In genomic region chrX:3743821-3744439, GRCh38 we compare ENCODE assay signal across 11 cellular contexts. TPM values are rescaled to one million over a fixed set of nuclear protein-coding genes. Genes with fewer than 3 reads are reported as not detected.
DNase-seq lines count a peak whose midpoint lies in the region; FAIRE-seq lines count a peak whose summit lies in the region.
"Had no signal": no experiment of that assay in that cellular context is flagged by ENCODE, and none has a peak within 500 bp of the region (broad histone marks: within the 10 kb centered on the region; RNA-seq: fewer than 3 reads in every experiment).

No MANE protein-coding gene starts in this region.

- intact Hi-C loops in activated CD4-positive, alpha-beta memory T cell treated with anti-CD3 and anti-CD28 coated beads for 36 hours (cut with micrococcal nuclease) = loop anchor here (2.0 kb wide), 1 partner anchor 71 kb away; no protein-coding TSS in a partner anchor

- CTCF ChIA-PET in activated CD4-positive, alpha-beta memory T cell treated with anti-CD3 and anti-CD28 coated beads for 36 hours (lab: Charles Lee) = no interaction called here

- H3K9me3 Mint-ChIP-seq in activated CD4-positive, alpha-beta memory T cell treated with anti-CD3 and anti-CD28 coated beads for 36 hours = peaks cover 6% of the 10 kb centered on the region

- H3K27ac Mint-ChIP-seq in activated CD4-positive, alpha-beta memory T cell treated with anti-CD3 and anti-CD28 coated beads for 36 hours = peak overlapping the region; percentile 86
- H3K27ac Mint-ChIP-seq: mesothelial cell of epicardium had no signal

- peak overlapping the region; percentile 53 for H3K4me3 Mint-ChIP-seq in activated CD4-positive, alpha-beta memory T cell treated with anti-CD3 and anti-CD28 coated beads for 36 hours
- H3K4me3 Mint-ChIP-seq: mesothelial cell of epicardium had no signal

- DNase-seq in OCI-M1 (lab: John Stamatoyannopoulos, UW) (peak; percentile 44), KG1 (lab: John Stamatoyannopoulos, UW) (no peak), SHP77 (lab: John Stamatoyannopoulos, UW) (no peak), DMS 273 treated with DMSO at 0.1 percent for 48 hours (lab: John Stamatoyannopoulos, UW) (no peak), RCC 7860 (ENCODE audit: low spot score) (no peak)
- DNase-seq in activated CD4-positive, alpha-beta memory T cell treated with anti-CD3 and anti-CD28 coated beads for 36 hours = peak; percentile 73
- peak; percentile 84 for DNase-seq in central memory CD4-positive, alpha-beta T cell
- DNase-seq in stimulated activated CD8-positive, alpha-beta memory T cell treated with anti-CD3 and anti-CD28 coated beads, Interleukin-2, amount 100 ng/mL, for 48 hours (ENCODE audit: low read depth in 2 of 2) = peak; percentile 13 to 14
- DNase-seq: NK-92 treated with Interleukin-12 subunit alpha and Interleukin-12 subunit beta, amount 100 ng/mL, for 24 hours; WERI-Rb-1 had no signal

- peaks cover 42% of the 10 kb centered on the region for H3K4me1 Mint-ChIP-seq in activated CD4-positive, alpha-beta memory T cell treated with anti-CD3 and anti-CD28 coated beads for 36 hours (ENCODE audit: low read depth)

- FAIRE-seq in RCC 7860 (lab: Jason Lieb, UNC) = no peak

- no peaks in the 10 kb centered on the region for H3K36me3 Mint-ChIP-seq in activated CD4-positive, alpha-beta memory T cell treated with anti-CD3 and anti-CD28 coated beads for 36 hours

- no peaks in the 10 kb centered on the region for H3K27me3 Mint-ChIP-seq in activated CD4-positive, alpha-beta memory T cell treated with anti-CD3 and anti-CD28 coated beads for 36 hours

- POLR2A ChIA-PET in activated CD4-positive, alpha-beta memory T cell treated with anti-CD3 and anti-CD28 coated beads for 36 hours (lab: Charles Lee) = interaction anchor here (0.6 to 1.5 kb wide), 2 partner anchors 31 to 32 kb away, joined by 3 to 4 read pairs; partner anchors contain the start of gene PRKX

RNA-seq across cellular contexts. Expression of gene PRKX, which starts 30.5 kb away (rescaled TPM):
- 10 to 100 TPM; 89.5 to 90.9 TPM for total RNA-seq in activated CD4-positive, alpha-beta memory T cell treated with anti-CD3 and anti-CD28 coated beads for 36 hours

Comparison
In these comparisons a context has a peak if more than half of its experiments do, and no peak if none do; other contexts are left out.
1. DNase-seq: peak in OCI-M1 (single experiment), activated CD4-positive, alpha-beta memory T cell treated with anti-CD3 and anti-CD28 coated beads for 36 hours (single experiment), central memory CD4-positive, alpha-beta T cell (single experiment) and stimulated activated CD8-positive, alpha-beta memory T cell treated with anti-CD3 and anti-CD28 coated beads, Interleukin-2, amount 100 ng/mL, for 48 hours (2 of 2); none in KG1 (single experiment), SHP77 (0 of 2), DMS 273 treated with DMSO at 0.1 percent for 48 hours (single experiment) and RCC 7860 (single experiment).